8 cellular contexts compared by ENCODE assay signal in the genomic region with DNA sequence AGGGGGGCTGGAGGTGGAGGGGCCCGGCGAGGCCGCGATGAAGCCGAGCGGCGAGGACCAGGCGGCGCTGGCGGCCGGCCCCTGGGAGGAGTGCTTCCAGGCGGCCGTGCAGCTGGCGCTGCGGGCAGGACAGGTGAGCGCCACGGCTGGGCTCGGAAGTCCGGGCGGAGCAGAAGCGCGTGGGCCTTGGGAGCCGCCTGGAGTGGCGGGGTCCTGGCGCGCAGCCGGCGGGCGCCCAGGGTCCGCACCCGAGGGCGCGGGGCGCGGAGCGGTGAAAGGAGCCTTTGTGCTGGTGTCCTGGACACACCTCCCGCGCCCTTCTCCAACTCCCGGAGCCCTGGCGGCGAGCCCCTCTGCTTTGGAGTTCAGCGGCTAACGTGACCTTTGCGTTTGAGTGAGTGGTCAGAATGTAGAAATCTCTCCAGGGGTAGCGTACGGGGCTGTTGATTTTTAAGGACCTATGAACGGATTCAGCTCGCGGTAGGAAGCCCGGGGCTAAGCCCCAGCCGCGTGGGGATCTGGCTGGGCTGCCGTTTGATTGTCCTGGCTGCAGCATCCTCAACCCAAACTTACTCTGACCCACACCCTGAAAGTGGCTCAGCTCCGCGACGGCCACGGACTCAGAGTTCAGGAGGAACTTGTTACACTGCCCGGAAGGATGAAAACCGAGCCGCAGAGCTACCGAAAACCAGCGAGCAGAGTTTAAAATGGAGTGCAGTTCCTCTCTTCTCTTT. TPM values are rescaled to one million over a fixed set of nuclear protein-coding genes. Genes with fewer than 3 reads are reported as not detected.
DNase-seq lines count a peak whose midpoint lies in the region; ATAC-seq and TF ChIP-seq lines count a peak whose summit lies in the region.

No MANE protein-coding gene starts in this region.

- no peak for TF ChIP-seq POLR2A in esophagus muscularis mucosa (IDR thresholded peaks at IDR 0.05; ENCODE audit: low read depth)

- H3K9me3 ChIP-seq in esophagus muscularis mucosa: no peaks in the 10 kb centered on the region

- CTCF ChIA-PET in activated CD4-positive, alpha-beta T cell treated with anti-CD3 and anti-CD28 coated beads, Interleukin-2, amount 10 ng/mL, durations not matched to agents 7 days and 5 days (lab: Charles Lee): interaction anchor here (0.9 to 1.7 kb wide), 10 partner anchors 9 to 139 kb away, joined by 3 to 13 read pairs (median 3); no protein-coding TSS in a partner anchor

- intact Hi-C loops in esophagus muscularis mucosa (cut with DNase I): loop anchor here (1.0 to 10.0 kb wide), 3 partner anchors 34 to 127 kb away; partner anchors contain the start of gene CHMP1B

- H3K4me1 ChIP-seq in esophagus muscularis mucosa: peaks cover 22 to 59% (median 57%) of the 10 kb centered on the region in 4 donors

- H3K27ac ChIP-seq in esophagus muscularis mucosa (replicated peaks in 1 of 4): peak overlapping the region; percentile 92 to 100 (median 97)

- no peak for TF ChIP-seq EP300 in esophagus muscularis mucosa (IDR thresholded peaks at IDR 0.05)

- 0% methylated on average over 23 of the region's 62 CpGs for WGBS in esophagus muscularis mucosa

- peaks cover 6% of the 10 kb centered on the region for H3K27me3 Mint-ChIP-seq in activated CD4-positive, alpha-beta T cell treated with anti-CD3 and anti-CD28 coated beads, Interleukin-2, amount 10 ng/mL, durations not matched to agents 7 days and 5 days
- H3K27me3 Mint-ChIP-seq in naive thymus-derived CD8-positive, alpha-beta T cell: peaks cover 0 to 7% (median 0%) of the 10 kb centered on the region in 5 donors

- H3K27me3 ChIP-seq in esophagus muscularis mucosa: no peaks in the 10 kb centered on the region

- ATAC-seq in GM21576 (IDR thresholded peaks at IDR 0.05; ENCODE audit: unreplicated experiment): peak; percentile 22
- peak; percentile 1 to 11 for ATAC-seq in naive thymus-derived CD8-positive, alpha-beta T cell

- POLR2A ChIA-PET in activated CD4-positive, alpha-beta T cell treated with anti-CD3 and anti-CD28 coated beads, Interleukin-2, amount 10 ng/mL, durations not matched to agents 7 days and 5 days (lab: Charles Lee): interaction anchor here (1.2 kb wide), 1 partner anchor 14 kb away, joined by 4 read pairs; no protein-coding TSS in a partner anchor
- POLR2A ChIA-PET in naive thymus-derived CD8-positive, alpha-beta T cell (lab: Charles Lee): interaction anchor here (0.6 to 2.4 kb wide), 6 partner anchors 11 to 130 kb away, joined by 3 to 15 read pairs (median 7); partner anchors contain the start of gene MPPE1

- H3K4me3 ChIP-seq in Jurkat, Clone E6-1 (ENCODE audit: low read length): peak overlapping the region; percentile 60
- peak overlapping the region; percentile 69 to 100 (median 89) for H3K4me3 ChIP-seq in esophagus muscularis mucosa

- H3K36me3 Mint-ChIP-seq in activated CD4-positive, alpha-beta T cell treated with anti-CD3 and anti-CD28 coated beads, Interleukin-2, amount 10 ng/mL, durations not matched to agents 7 days and 5 days (ENCODE audit: low read depth): no peaks in the 10 kb centered on the region
- no peaks in the 10 kb centered on the region for H3K36me3 Mint-ChIP-seq in naive thymus-derived CD8-positive, alpha-beta T cell

- peaks cover 20% of the 10 kb centered on the region for H3K4me1 Mint-ChIP-seq in activated CD4-positive, alpha-beta T cell treated with anti-CD3 and anti-CD28 coated beads, Interleukin-2, amount 10 ng/mL, durations not matched to agents 7 days and 5 days
- peaks cover 4 to 26% (median 17%) of the 10 kb centered on the region in 4 donors for H3K4me1 Mint-ChIP-seq in naive thymus-derived CD8-positive, alpha-beta T cell

- no peaks in the 10 kb centered on the region for H3K9me3 Mint-ChIP-seq in activated CD4-positive, alpha-beta T cell treated with anti-CD3 and anti-CD28 coated beads, Interleukin-2, amount 10 ng/mL, durations not matched to agents 7 days and 5 days
- H3K9me3 Mint-ChIP-seq in naive thymus-derived CD8-positive, alpha-beta T cell: no peaks in the 10 kb centered on the region

- peak overlapping the region; percentile 86 for H3K4me3 Mint-ChIP-seq in activated CD4-positive, alpha-beta T cell treated with anti-CD3 and anti-CD28 coated beads, Interleukin-2, amount 10 ng/mL, durations not matched to agents 7 days and 5 days
- H3K4me3 Mint-ChIP-seq in naive thymus-derived CD8-positive, alpha-beta T cell: peak overlapping the region; percentile 82 to 92 (median 89)

- H3K36me3 ChIP-seq in esophagus muscularis mucosa: no peaks in the 10 kb centered on the region

- H3K27ac Mint-ChIP-seq in activated CD4-positive, alpha-beta T cell treated with anti-CD3 and anti-CD28 coated beads, Interleukin-2, amount 10 ng/mL, durations not matched to agents 7 days and 5 days: peak overlapping the region; percentile 80
- H3K27ac Mint-ChIP-seq in naive thymus-derived CD8-positive, alpha-beta T cell: peak overlapping the region in 8 of 10 donors; percentile 19 to 73 (median 60)

- peak; percentile 24 for DNase-seq in EL
- no peak for DNase-seq in Jurkat, Clone E6-1 (ENCODE audit: low read depth, low spot score)
- DNase-seq in activated CD4-positive, alpha-beta T cell treated with anti-CD3 and anti-CD28 coated beads, Interleukin-2, amount 10 ng/mL, durations not matched to agents 7 days and 5 days: peak; percentile 22
- DNase-seq in esophagus muscularis mucosa (ENCODE audit: extremely low spot score): no peak
- peak in 5 of 10 donors; percentile 18 to 68 (median 25) for DNase-seq in naive thymus-derived CD8-positive, alpha-beta T cell
- no peak for DNase-seq in mucosa of gallbladder (ENCODE audit: low spot score)
- DNase-seq in NCI-H446 treated with DMSO at 0.1 percent for 48 hours (lab: John Stamatoyannopoulos, UW): no peak

- no peak for TF ChIP-seq CTCF in esophagus muscularis mucosa (IDR thresholded peaks at IDR 0.05)

RNA-seq across cellular contexts. Expression of gene IMPA2, which starts 0.5 kb away (rescaled TPM):
- polyA plus RNA-seq in Jurkat, Clone E6-1 (2012; ENCODE audit: insufficient read depth, insufficient read length): 29.6 TPM
- 10 to 100 TPM; 18.6 to 20.4 TPM for total RNA-seq in activated CD4-positive, alpha-beta T cell treated with anti-CD3 and anti-CD28 coated beads, Interleukin-2, amount 10 ng/mL, durations not matched to agents 7 days and 5 days
- total RNA-seq in esophagus muscularis mucosa: 100 to 1,000 TPM in 3 of 4 donors, 10 to 100 TPM in 1; 90.1 to 317 (median 165) TPM
- total RNA-seq in naive thymus-derived CD8-positive, alpha-beta T cell: 1 to 10 TPM; 7.8 to 9.5 TPM
- 1 to 10 TPM; 4.3 to 8.2 (median 4.5) TPM for polyA plus RNA-seq in naive thymus-derived CD8-positive, alpha-beta T cell
- 64.2 TPM for total RNA-seq in mucosa of gallbladder

Comparison
In these comparisons a context has a peak if more than half of its experiments do, and no peak if none do; other contexts are left out.
1. DNase-seq: peak in EL (single experiment) and activated CD4-positive, alpha-beta T cell treated with anti-CD3 and anti-CD28 coated beads, Interleukin-2, amount 10 ng/mL, durations not matched to agents 7 days and 5 days (single experiment); none in Jurkat, Clone E6-1 (single experiment), esophagus muscularis mucosa (single experiment), mucosa of gallbladder (single experiment) and NCI-H446 treated with DMSO at 0.1 percent for 48 hours (single experiment).